In genomic region chr3:149812606-149813366, GRCh38 we compare ENCODE assay signal across 8 cellular contexts. TPM values are rescaled to one million over a fixed set of nuclear protein-coding genes. Genes with fewer than 3 reads are reported as not detected.
DNase-seq lines count a peak whose midpoint lies in the region; ATAC-seq and TF ChIP-seq lines count a peak whose summit lies in the region.

A gene with protein sequence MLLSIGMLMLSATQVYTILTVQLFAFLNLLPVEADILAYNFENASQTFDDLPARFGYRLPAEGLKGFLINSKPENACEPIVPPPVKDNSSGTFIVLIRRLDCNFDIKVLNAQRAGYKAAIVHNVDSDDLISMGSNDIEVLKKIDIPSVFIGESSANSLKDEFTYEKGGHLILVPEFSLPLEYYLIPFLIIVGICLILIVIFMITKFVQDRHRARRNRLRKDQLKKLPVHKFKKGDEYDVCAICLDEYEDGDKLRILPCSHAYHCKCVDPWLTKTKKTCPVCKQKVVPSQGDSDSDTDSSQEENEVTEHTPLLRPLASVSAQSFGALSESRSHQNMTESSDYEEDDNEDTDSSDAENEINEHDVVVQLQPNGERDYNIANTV (plus strand): TSS chr3:149813215. CDS start chr3:149846027, 32,812 bp downstream.

- H3K27me3 ChIP-seq in ectodermal cell (ENCODE audit: control insufficient read depth, insufficient read depth, low read length, poor library complexity, severe bottlenecking) (no peaks in the 10 kb centered on the region), lower lobe of right lung (ENCODE audit: low read depth) (no peaks in the 10 kb centered on the region)

- WGBS in ectodermal cell, 2 experiments: 1% methylated on average over 56 of the region's 56 CpGs

- peaks cover 6% of the 10 kb centered on the region for H3K4me1 ChIP-seq in ectodermal cell (ENCODE audit: control insufficient read depth, insufficient read depth, low read length)
- peaks cover 46% of the 10 kb centered on the region for H3K4me1 ChIP-seq in lower lobe of right lung

- H3K4me3 ChIP-seq in ectodermal cell (ENCODE audit: insufficient read depth, low read depth, low read length) (peak within 1 kb of the TSS; percentile 78), lower lobe of right lung (peak within 1 kb of the TSS; percentile 84)

- peak; percentile 87 for DNase-seq in COLO668 (lab: John Stamatoyannopoulos, UW; ENCODE audit: unreplicated experiment)
- peak; percentile 83 for DNase-seq in GM20000 (ENCODE audit: low spot score)
- peak; percentile 85 for DNase-seq in HS-5 (ENCODE audit: low read depth)
- peak; percentile 52 for DNase-seq in NK-92 (lab: John Stamatoyannopoulos, UW; ENCODE audit: unreplicated experiment)
- peak; percentile 81 to 88 for DNase-seq in activated CD8-positive, alpha-beta memory T cell treated with anti-CD3 and anti-CD28 coated beads for 1 hour (ENCODE audit: extremely low read depth in 1 of 2, low read depth in 1 of 2)
- peak; percentile 98 for DNase-seq in lower lobe of right lung
- DNase-seq in stimulated activated CD4-positive, alpha-beta T cell treated with anti-CD3 and anti-CD28 coated beads, TNF-alpha, amount 100 ng/mL, for 1 hour (ENCODE audit: low read depth in 3 of 3, low spot score in 1 of 3): peak; percentile 73 to 86 (median 81)

- intact Hi-C loops in lower lobe of right lung (cut with DNase I): no loop called here

- peak within 1 kb of the TSS; percentile 74 for H3K27ac ChIP-seq in ectodermal cell (ENCODE audit: insufficient read depth, low read depth, low read length, poor library complexity, severe bottlenecking)
- H3K27ac ChIP-seq in lower lobe of right lung: peak within 1 kb of the TSS; percentile 99

- TF ChIP-seq CTCF in GM20000 (IDR thresholded peaks at IDR 0.05; ENCODE audit: extremely low read depth, missing control alignments): no peak
- no peak for TF ChIP-seq CTCF in lower lobe of right lung (IDR thresholded peaks at IDR 0.05)

- H3K9me3 ChIP-seq in ectodermal cell (ENCODE audit: control insufficient read depth, low read length): no peaks in the 10 kb centered on the region
- no peaks in the 10 kb centered on the region for H3K9me3 ChIP-seq in lower lobe of right lung

- no peaks in the 10 kb centered on the region for H3K36me3 ChIP-seq in ectodermal cell (ENCODE audit: control insufficient read depth, insufficient read depth, low read length)
- no peaks in the 10 kb centered on the region for H3K36me3 ChIP-seq in lower lobe of right lung

- peak; percentile 97 to 98 for ATAC-seq in lower lobe of right lung

RNA-seq across cellular contexts. Expression of the gene that starts here (rescaled TPM):
- 18.6 TPM for polyA plus RNA-seq in ectodermal cell (2013, experiment 1 of 4)
- 19.6 TPM for polyA plus RNA-seq in ectodermal cell (2013, experiment 2 of 4)
- polyA plus RNA-seq in ectodermal cell (2013, experiment 3 of 4): 25.4 TPM
- polyA plus RNA-seq in ectodermal cell (2013, experiment 4 of 4): 27.5 TPM
- 138 TPM for total RNA-seq in lower lobe of right lung

Comparison
In these comparisons a context has a peak if more than half of its experiments do, and no peak if none do; other contexts are left out.
1. Peak in every context shown above with its lines: DNase-seq, ATAC-seq, H3K4me3 ChIP-seq and H3K27ac ChIP-seq.